Comparison of ENCODE assay signal across 8 cellular contexts in genomic region chr1:28259252-28259934, GRCh38. TPM values are rescaled to one million over a fixed set of nuclear protein-coding genes. Genes with fewer than 3 reads are reported as not detected.
DNase-seq lines count a peak whose midpoint lies in the region; ATAC-seq and TF ChIP-seq lines count a peak whose summit lies in the region.

Gene SESN2, plus strand, starts transcription at chr1:28259518. Its CDS starts 330 bp downstream, at chr1:28259848.

- intact Hi-C loops in T-helper 1 cell treated with Interleukin-12 subunit alpha and Interleukin-12 subunit beta and Interleukin-4 antibody, amounts not matched to agents 30 ng/mL and 1 ng/mL, for 36 hours (cut with micrococcal nuclease): loop anchor here (1.0 to 5.0 kb wide), 9 partner anchors 11 to 668 kb away; partner anchors contain the start of genes ATP5IF1, EYA3, PHACTR4 and TRNAU1AP
- intact Hi-C loops in heart right ventricle (cut with DNase I): loop anchor here in 2 of 10 donors (1.0 to 5.0 kb wide), 2 partner anchors 68 to 110 kb away; partner anchors contain the start of genes MED18 (in 1 of the 2) and PHACTR4 (in 1 of the 2)
- intact Hi-C loops in posterior vena cava (cut with DNase I): no loop called here
- intact Hi-C loops in upper lobe of right lung (cut with DNase I): no loop called here

- TF ChIP-seq CTCF in GM13976 (IDR thresholded peaks at IDR 0.05; ENCODE audit: borderline replicate concordance, control extremely low read depth, extremely low read depth, insufficient read depth, missing control alignments) (no peak), heart right ventricle (IDR thresholded peaks at IDR 0.05) (peak in 1 of 9 donors; percentile 11), upper lobe of right lung (IDR thresholded peaks at IDR 0.05) (no peak)

- no peaks in the 10 kb centered on the region for H3K36me3 ChIP-seq in heart right ventricle
- no peaks in the 10 kb centered on the region for H3K36me3 ChIP-seq in upper lobe of right lung

- peak within 1 kb of the TSS; percentile 47 to 94 (median 86) for H3K27ac ChIP-seq in heart right ventricle
- peak within 1 kb of the TSS; percentile 89 for H3K27ac ChIP-seq in upper lobe of right lung

- H3K27me3 ChIP-seq in heart right ventricle (no peaks in the 10 kb centered on the region), upper lobe of right lung (no peaks in the 10 kb centered on the region)

- in situ Hi-C loops in GM13976 (cut with MboI; ENCODE audit: low sequenced_read_pairs, unreplicated experiment): no loop called here

- peak; percentile 98 for DNase-seq in GM13976 (ENCODE audit: low spot score)
- DNase-seq in NCI-H146 treated with DMSO at 0.1 percent for 48 hours (lab: John Stamatoyannopoulos, UW; ENCODE audit: unreplicated experiment): peak; percentile 68
- DNase-seq in amniotic stem cell (lab: John Stamatoyannopoulos, UW): peak; percentile 96
- DNase-seq in heart right ventricle: peak; percentile 99
- DNase-seq in posterior vena cava (ENCODE audit: low spot score): peak; percentile 100
- peak; percentile 100 for DNase-seq in upper lobe of right lung

- ATAC-seq in HG02870 (IDR thresholded peaks at IDR 0.05; ENCODE audit: unreplicated experiment): peak; percentile 93
- ATAC-seq in heart right ventricle: peak; percentile 96 to 99 (median 98)
- ATAC-seq in upper lobe of right lung: peak; percentile 98

- no peaks in the 10 kb centered on the region for H3K9me3 ChIP-seq in heart right ventricle
- no peaks in the 10 kb centered on the region for H3K9me3 ChIP-seq in upper lobe of right lung

- H3K4me3 ChIP-seq in heart right ventricle (peak within 1 kb of the TSS; percentile 87 to 100 (median 98)), upper lobe of right lung (peak within 1 kb of the TSS; percentile 99)

- H3K4me1 ChIP-seq in heart right ventricle (peaks cover 0 to 45% (median 18%) of the 10 kb centered on the region in 9 donors), upper lobe of right lung (peaks cover 41% of the 10 kb centered on the region)

- WGBS in heart right ventricle, 2 donors: 0 to 1% methylated on average over 70 to 76 of the region's 76 CpGs

RNA-seq across cellular contexts. Expression of gene SESN2, which starts in this region (rescaled TPM):
- total RNA-seq in T-helper 1 cell treated with Interleukin-12 subunit alpha and Interleukin-12 subunit beta and Interleukin-4 antibody, amounts not matched to agents 30 ng/mL and 1 ng/mL, for 36 hours: 15.0 and 16.9 TPM in 2 replicates
- 1 to 10 TPM; 1.9 to 6.0 (median 3.6) TPM for total RNA-seq in heart right ventricle
- polyA plus RNA-seq in heart right ventricle: 1 to 10 TPM; 2.4 to 7.9 TPM
- 10 to 100 TPM; 13.7 to 16.8 TPM for total RNA-seq in posterior vena cava
- total RNA-seq in upper lobe of right lung: 15.6 TPM

Comparison
In these comparisons a context has a peak if more than half of its experiments do, and no peak if none do; other contexts are left out.
1. Peak in every context shown above with its lines: DNase-seq, ATAC-seq, H3K4me3 ChIP-seq and H3K27ac ChIP-seq.